In the genomic region with DNA sequence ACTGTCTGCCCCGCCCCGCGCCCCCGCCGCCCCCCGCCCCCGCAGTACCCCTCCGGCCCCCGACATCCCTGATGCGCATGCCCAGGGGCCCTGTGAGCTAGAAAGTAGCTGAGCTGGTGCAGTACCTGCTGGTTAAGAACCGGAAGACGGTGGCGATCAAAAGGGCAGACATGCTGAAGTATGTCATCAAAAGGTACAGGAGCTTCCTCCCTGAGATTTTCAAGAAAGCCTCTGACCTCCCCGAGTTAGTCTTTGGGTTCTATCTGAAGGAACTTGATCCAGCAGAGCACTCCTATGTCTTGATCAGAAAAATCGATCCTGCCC, we compare ENCODE assay signal across 14 cellular contexts. TPM values are rescaled to one million over a fixed set of nuclear protein-coding genes. Genes with fewer than 3 reads are reported as not detected.
A peak's percentile ranks its signal among the peaks of the same experiment; 100 is the strongest.
DNase-seq lines count a peak whose midpoint lies in the region; ATAC-seq and TF ChIP-seq lines count a peak whose summit lies in the region.
"Not testable (repeated sequence)": the region's sequence is repeated elsewhere in the genome, so short reads cannot be mapped to it uniquely, and the experiment has no call there.
"Had no signal": no experiment of that assay in that cellular context is flagged by ENCODE, and none has a peak within 500 bp of the region (broad histone marks: within the 10 kb centered on the region; RNA-seq: fewer than 3 reads in every experiment).

No MANE protein-coding gene starts in this region.

- DNase-seq in CD8-positive, alpha-beta T cell; naive B cell: not testable (repeated sequence)

- intact Hi-C loops in CD8-positive, alpha-beta T cell (cut with DNase I, micrococcal nuclease), result not testable (repeated sequence)

- H3K36me3 ChIP-seq in CD8-positive, alpha-beta T cell (ENCODE audit: insufficient read depth, low read length), result not testable (repeated sequence)

- not testable (repeated sequence) for H3K27ac Mint-ChIP-seq in CD8-positive, alpha-beta T cell; activated T-helper 17 cell treated with anti-CD3 and anti-CD28 coated beads, Interleukin-2, amount 50 U/mL, for 72 hours; naive B cell

- not testable (repeated sequence) for H3K27ac ChIP-seq in CD8-positive, alpha-beta T cell (ENCODE audit: low read depth, low read length)

- not testable (repeated sequence) for H3K9me3 Mint-ChIP-seq in CD8-positive, alpha-beta T cell; activated T-helper 17 cell treated with anti-CD3 and anti-CD28 coated beads, Interleukin-2, amount 50 U/mL, for 72 hours; naive B cell

- POLR2A ChIA-PET in CD8-positive, alpha-beta T cell (lab: Charles Lee), result not testable (repeated sequence)

- H3K4me3 ChIP-seq in CD8-positive, alpha-beta T cell (ENCODE audit: low read depth, low read length), result not testable (repeated sequence)

- not testable (repeated sequence) for TF ChIP-seq CTCF in CD8-positive, alpha-beta T cell (IDR thresholded peaks at IDR 0.05)

- not testable (repeated sequence) for H3K36me3 Mint-ChIP-seq in CD8-positive, alpha-beta T cell; activated T-helper 17 cell treated with anti-CD3 and anti-CD28 coated beads, Interleukin-2, amount 50 U/mL, for 72 hours (ENCODE audit: low read depth); naive B cell

- not testable (repeated sequence) for H3K4me1 ChIP-seq in CD8-positive, alpha-beta T cell (ENCODE audit: insufficient read depth, low read length)

- not testable (repeated sequence) for H3K4me1 Mint-ChIP-seq in CD8-positive, alpha-beta T cell (ENCODE audit: low read depth); activated T-helper 17 cell treated with anti-CD3 and anti-CD28 coated beads, Interleukin-2, amount 50 U/mL, for 72 hours; naive B cell

- H3K4me3 Mint-ChIP-seq in CD8-positive, alpha-beta T cell; activated T-helper 17 cell treated with anti-CD3 and anti-CD28 coated beads, Interleukin-2, amount 50 U/mL, for 72 hours; naive B cell: not testable (repeated sequence)

- peak; percentile 78 for ATAC-seq in CD8-positive, alpha-beta T cell
- ATAC-seq in GM18907 (IDR thresholded peaks at IDR 0.05; ENCODE audit: unreplicated experiment) (peak; percentile 75), GM21381 (IDR thresholded peaks at IDR 0.05; ENCODE audit: unreplicated experiment) (peak; percentile 53), HG02642 (IDR thresholded peaks at IDR 0.05; ENCODE audit: poor library complexity, unreplicated experiment) (peak; percentile 60), HG03135 (IDR thresholded peaks at IDR 0.05; ENCODE audit: unreplicated experiment) (peak; percentile 61), HG03565 (IDR thresholded peaks at IDR 0.05; ENCODE audit: unreplicated experiment) (peak; percentile 81), naive B cell (ENCODE audit: low read depth in 2 of 2) (peak; percentile 76 to 82)
- ATAC-seq in activated T-helper 17 cell treated with anti-CD3 and anti-CD28 coated beads, Interleukin-2, amount 50 U/mL, for 72 hours (replicated peaks), result peak; percentile 90

- not testable (repeated sequence) for H3K27me3 ChIP-seq in CD8-positive, alpha-beta T cell (ENCODE audit: insufficient read depth, low read length)

- H3K9me3 ChIP-seq in CD8-positive, alpha-beta T cell (ENCODE audit: low read length), result not testable (repeated sequence)

- CTCF ChIA-PET in CD8-positive, alpha-beta T cell (lab: Charles Lee), result not testable (repeated sequence)

- H3K27me3 Mint-ChIP-seq in CD8-positive, alpha-beta T cell (ENCODE audit: low read depth); activated T-helper 17 cell treated with anti-CD3 and anti-CD28 coated beads, Interleukin-2, amount 50 U/mL, for 72 hours; naive B cell: not testable (repeated sequence)

RNA-seq across cellular contexts. Expression of a gene that starts 0.7 kb away (rescaled TPM):
- under 1 TPM; 0.49 to 1.00 TPM for total RNA-seq in CD8-positive, alpha-beta T cell
- total RNA-seq in activated T-helper 17 cell treated with anti-CD3 and anti-CD28 coated beads, Interleukin-2, amount 50 U/mL, for 72 hours, result under 1 TPM in 1 of 2 donors, not detected in 1; 0.37 TPM
- 1 to 10 TPM in 5 of 6 donors, under 1 TPM in 1; 0.63 to 4.8 (median 4.1) TPM for polyA plus RNA-seq in naive B cell (ENCODE audit: low read depth in 6 of 6)
- total RNA-seq: A673, SK-MEL-5, urinary bladder had no signal
- polyA plus RNA-seq: liver had no signal

RNA-seq across cellular contexts. Expression of a gene that starts 5.0 kb away (rescaled TPM):
- total RNA-seq in CD8-positive, alpha-beta T cell, result not detected
- not detected for total RNA-seq in activated T-helper 17 cell treated with anti-CD3 and anti-CD28 coated beads, Interleukin-2, amount 50 U/mL, for 72 hours
- polyA plus RNA-seq in naive B cell (ENCODE audit: low read depth in 6 of 6), result not detected
- total RNA-seq: A673, liver, ovary, sciatic nerve, SK-MEL-5, urinary bladder had no signal
- polyA plus RNA-seq: liver, ovary, urinary bladder had no signal

RNA-seq across cellular contexts. Expression of a gene that starts 30.6 kb away (rescaled TPM):
- total RNA-seq in CD8-positive, alpha-beta T cell, result not detected
- not detected for total RNA-seq in activated T-helper 17 cell treated with anti-CD3 and anti-CD28 coated beads, Interleukin-2, amount 50 U/mL, for 72 hours
- not detected for polyA plus RNA-seq in naive B cell (ENCODE audit: low read depth in 6 of 6)
- total RNA-seq: A673, liver, ovary, sciatic nerve, SK-MEL-5, urinary bladder had no signal
- polyA plus RNA-seq: liver, ovary, urinary bladder had no signal
